Comparison of ENCODE assay signal across 8 cellular contexts in the genomic region with DNA sequence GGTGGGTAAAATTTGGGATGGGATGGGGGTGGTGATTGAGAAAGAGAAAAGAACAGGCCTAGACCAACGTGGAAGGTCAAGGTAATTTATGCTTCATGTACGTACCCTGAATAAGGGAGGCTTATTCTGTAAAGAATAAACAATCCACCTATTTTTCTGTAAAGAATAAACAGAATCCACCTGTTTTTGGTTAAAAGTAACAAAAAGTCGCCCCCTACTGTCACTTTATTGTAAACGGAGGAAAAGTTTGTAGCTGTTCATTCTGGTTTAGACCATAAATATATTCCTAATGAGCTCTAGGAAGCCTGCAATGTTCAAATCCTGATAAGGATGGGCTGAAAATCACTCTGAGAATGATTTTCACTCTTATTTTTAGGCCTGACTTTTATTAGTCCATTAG. TPM values are rescaled to one million over a fixed set of nuclear protein-coding genes. Genes with fewer than 3 reads are reported as not detected.
A peak's percentile ranks its signal among the peaks of the same experiment; 100 is the strongest.
DNase-seq lines count a peak whose midpoint lies in the region; ATAC-seq and TF ChIP-seq lines count a peak whose summit lies in the region.

No MANE protein-coding gene starts in this region.

- no peak overlapping the region for H3K27ac Mint-ChIP-seq in chondrocyte (ENCODE audit: unreplicated experiment)
- no peak overlapping the region for H3K27ac Mint-ChIP-seq in nephron progenitor cell

- H3K27me3 ChIP-seq in DOHH2 (ENCODE audit: control insufficient read depth, low read length) (no peaks in the 10 kb centered on the region), gastrocnemius medialis (no peaks in the 10 kb centered on the region)

- in situ Hi-C loops in gastrocnemius medialis (cut with MboI; ENCODE audit: low sequenced_read_pairs in 4 of 4), result loop anchor here in 2 of 4 donors (10.0 to 25.0 kb wide), 3 partner anchors 87 to 157 kb away; a partner anchor contains a TSS

- H3K9me2 ChIP-seq in DOHH2 (replicated peaks; ENCODE audit: control insufficient read depth, low read length), result no peaks in the 10 kb centered on the region

- peak; percentile 65 for TF ChIP-seq CTCF in DOHH2 (IDR thresholded peaks at IDR 0.05; ENCODE audit: low read depth, low read length, poor library complexity, severe bottlenecking)
- TF ChIP-seq CTCF in LNCaP clone FGC (IDR thresholded peaks at IDR 0.05; ENCODE audit: control insufficient read depth, extremely low read depth, insufficient read depth), result peak; percentile 44
- TF ChIP-seq CTCF in chondrocyte (IDR thresholded peaks at IDR 0.05), result peak; percentile 84
- TF ChIP-seq CTCF in nephron progenitor cell (IDR thresholded peaks at IDR 0.05), result peak; percentile 43
- peak in 1 of 5 experiments; percentile 11 for TF ChIP-seq CTCF in gastrocnemius medialis (IDR thresholded peaks at IDR 0.05 in 4 of 5, conservative IDR thresholded peaks at IDR 0.05 in 1 of 5)

- peak overlapping the region; percentile 31 for H3K27ac ChIP-seq in DOHH2 (ENCODE audit: low read depth, low read length)
- no peak overlapping the region for H3K27ac ChIP-seq in gastrocnemius medialis

- H3K4me3 ChIP-seq in DOHH2 (ENCODE audit: low read length) (no peak overlapping the region), LNCaP clone FGC (ENCODE audit: low read depth, low read length) (no peak overlapping the region), gastrocnemius medialis (no peak overlapping the region)

- H3K36me3 Mint-ChIP-seq in chondrocyte (ENCODE audit: low read depth) (peaks cover 7% of the 10 kb centered on the region), nephron progenitor cell (ENCODE audit: low read depth) (peaks cover 17% of the 10 kb centered on the region)

- H3K4me2 ChIP-seq in DOHH2 (ENCODE audit: low read length), result no peak overlapping the region

- peaks cover 20% of the 10 kb centered on the region for H3K79me2 ChIP-seq in DOHH2 (ENCODE audit: control insufficient read depth, low read length)

- H3K27me3 Mint-ChIP-seq in chondrocyte (ENCODE audit: low read depth) (no peaks in the 10 kb centered on the region), nephron progenitor cell (ENCODE audit: low read depth, poor library complexity) (no peaks in the 10 kb centered on the region)

- no peak for TF ChIP-seq POLR2A in gastrocnemius medialis (IDR thresholded peaks at IDR 0.05)

- H3K4me1 ChIP-seq in DOHH2 (ENCODE audit: control insufficient read depth, low read length), result peaks cover 69% of the 10 kb centered on the region
- H3K4me1 ChIP-seq in gastrocnemius medialis, result no peaks in the 10 kb centered on the region

- H3K4me1 Mint-ChIP-seq in chondrocyte (ENCODE audit: low read depth), result peaks cover 7% of the 10 kb centered on the region
- no peaks in the 10 kb centered on the region for H3K4me1 Mint-ChIP-seq in nephron progenitor cell

- H4K20me1 ChIP-seq in DOHH2 (ENCODE audit: control insufficient read depth, insufficient read depth, low read depth, low read length), result no peaks in the 10 kb centered on the region

- H3K9me3 Mint-ChIP-seq in chondrocyte (ENCODE audit: low read depth), result no peaks in the 10 kb centered on the region
- H3K9me3 Mint-ChIP-seq in nephron progenitor cell, result no peaks in the 10 kb centered on the region

- peaks cover 34% of the 10 kb centered on the region for H3K36me3 ChIP-seq in DOHH2 (ENCODE audit: control insufficient read depth, low read length)
- peaks cover 0 to 22% of the 10 kb centered on the region in 2 donors for H3K36me3 ChIP-seq in gastrocnemius medialis

- intact Hi-C loops in gastrocnemius medialis (cut with DNase I; ENCODE audit: low total_unique reads), result no loop called here

- H3K4me3 Mint-ChIP-seq in chondrocyte (ENCODE audit: unreplicated experiment), result no peak overlapping the region
- H3K4me3 Mint-ChIP-seq in nephron progenitor cell, result no peak overlapping the region

- H3F3A ChIP-seq in DOHH2 (ENCODE audit: control insufficient read depth, insufficient read depth), result peaks cover 46% of the 10 kb centered on the region

- DNase-seq in LNCaP clone FGC (ENCODE audit: low read depth) (no peak), chondrocyte (ENCODE audit: low spot score) (no peak), nephron progenitor cell (no peak), gastrocnemius medialis (no peak), T1000 (lab: John Stamatoyannopoulos, UW) (no peak), HuH-7 (ENCODE audit: low spot score) (no peak)

- H3K9me3 ChIP-seq in DOHH2 (ENCODE audit: control insufficient read depth, insufficient read depth, low read length), result no peaks in the 10 kb centered on the region
- H3K9me3 ChIP-seq in gastrocnemius medialis, result no peaks in the 10 kb centered on the region

- ATAC-seq in gastrocnemius medialis (no peak), HG02870 (IDR thresholded peaks at IDR 0.05; ENCODE audit: unreplicated experiment) (no peak)

RNA-seq across cellular contexts. Expression of a gene that starts 23.5 kb away (rescaled TPM):
- total RNA-seq in chondrocyte, result 8.9 to 10.9 TPM (median 10.5 TPM) in 3 replicates
- 100 to 1,000 TPM; 140 to 194 (median 164) TPM for total RNA-seq in gastrocnemius medialis

RNA-seq across cellular contexts. Expression of a gene that starts 24.1 kb away (rescaled TPM):
- total RNA-seq in chondrocyte, result 49.2 to 51.4 TPM (median 50.9 TPM) in 3 replicates
- 10 to 100 TPM; 32.9 to 38.2 (median 36.6) TPM for total RNA-seq in gastrocnemius medialis

Comparison
In these comparisons a context has a peak if more than half of its experiments do, and no peak if none do; other contexts are left out.
1. RNA of a gene that starts 23.5 kb away (total RNA-seq): 140 to 194 TPM in gastrocnemius medialis; 8.9 to 10.9 TPM in chondrocyte; every median in the first group is over 10 times any median in the second.